In the genomic region with DNA sequence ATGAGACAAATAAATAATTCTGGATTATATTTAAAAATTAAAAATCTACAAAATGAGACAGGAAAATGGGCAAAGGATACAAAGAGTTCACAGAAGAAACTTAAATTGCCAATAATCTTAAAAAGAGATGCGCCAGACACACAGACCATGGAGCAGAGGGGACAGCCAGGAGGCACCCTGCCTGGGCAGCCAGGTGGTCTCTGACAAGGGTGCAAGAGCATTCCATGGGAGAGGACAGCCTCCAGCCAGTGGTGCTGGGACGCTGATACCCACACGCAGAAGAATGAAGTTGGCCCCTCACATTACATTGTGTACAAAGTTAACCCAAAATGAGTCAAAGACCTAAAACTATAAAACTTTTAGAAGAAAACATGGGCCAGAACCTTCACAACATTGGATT, we compare ENCODE assay signal across 20 cellular contexts.
DNase-seq lines count a peak whose midpoint lies in the region; TF ChIP-seq lines count a peak whose summit lies in the region.
"Had no signal": no experiment of that assay in that cellular context is flagged by ENCODE, and none has a peak within 500 bp of the region (broad histone marks: within the 10 kb centered on the region; RNA-seq: fewer than 3 reads in every experiment).

No MANE protein-coding gene starts in this region.

- no peak overlapping the region for H3K4me3 Mint-ChIP-seq in activated naive CD4-positive, alpha-beta T cell treated with anti-CD3 and anti-CD28 coated beads, Interleukin-2, amount 10 ng/mL, durations not matched to agents 7 days and 5 days
- no peak overlapping the region for H3K4me3 Mint-ChIP-seq in activated naive CD4-positive, alpha-beta T cell treated with anti-CD3 and anti-CD28 coated beads for 36 hours
- no peak overlapping the region for H3K4me3 Mint-ChIP-seq in type B pancreatic cell
- H3K4me3 Mint-ChIP-seq: GM23338 had no signal

- TF ChIP-seq CTCF in coronary artery (IDR thresholded peaks at IDR 0.05) (no peak), type B pancreatic cell (conservative IDR thresholded peaks at IDR 0.05) (no peak)

- no peak overlapping the region for H3K27ac ChIP-seq in coronary artery
- H3K27ac ChIP-seq: C4-2B, SJCRH30 had no signal

- peaks cover 10% of the 10 kb centered on the region for H3K4me1 Mint-ChIP-seq in activated naive CD4-positive, alpha-beta T cell treated with anti-CD3 and anti-CD28 coated beads, Interleukin-2, amount 10 ng/mL, durations not matched to agents 7 days and 5 days
- H3K4me1 Mint-ChIP-seq in activated naive CD4-positive, alpha-beta T cell treated with anti-CD3 and anti-CD28 coated beads for 36 hours (ENCODE audit: low read depth), result peaks cover 10% of the 10 kb centered on the region
- H3K4me1 Mint-ChIP-seq in type B pancreatic cell (ENCODE audit: unreplicated experiment), result no peaks in the 10 kb centered on the region
- H3K4me1 Mint-ChIP-seq: GM23338 had no signal

- peak; percentile 12 for DNase-seq in activated naive CD4-positive, alpha-beta T cell treated with anti-CD3 and anti-CD28 coated beads, Interleukin-2, amount 10 ng/mL, durations not matched to agents 7 days and 5 days
- no peak for DNase-seq in activated naive CD4-positive, alpha-beta T cell treated with anti-CD3 and anti-CD28 coated beads for 36 hours
- peak; percentile 11 for DNase-seq in coronary artery (ENCODE audit: low spot score)
- peak; percentile 37 for DNase-seq in posterior vena cava (ENCODE audit: low spot score)
- peak; percentile 55 for DNase-seq in type B pancreatic cell (ENCODE audit: extremely low spot score, unreplicated experiment)
- DNase-seq in pons (ENCODE audit: low spot score), result no peak
- DNase-seq in NCI-H1694 treated with DMSO at 0.1 percent for 48 hours (lab: John Stamatoyannopoulos, UW), result no peak
- DNase-seq: AML-193; IMR-90; NCI-H1105; NCI-H146; NCI-H2029 treated with DMSO at 0.1 percent for 48 hours; NCI-H226; NCI-H510A treated with DMSO at 0.1 percent for 48 hours; NCI-H774; NK-92 treated with Interleukin-12 subunit alpha and Interleukin-12 subunit beta, amount 100 ng/mL, for 24 hours; SJCRH30 had no signal

- no peaks in the 10 kb centered on the region for H3K9me3 Mint-ChIP-seq in activated naive CD4-positive, alpha-beta T cell treated with anti-CD3 and anti-CD28 coated beads, Interleukin-2, amount 10 ng/mL, durations not matched to agents 7 days and 5 days
- H3K9me3 Mint-ChIP-seq in activated naive CD4-positive, alpha-beta T cell treated with anti-CD3 and anti-CD28 coated beads for 36 hours, result no peaks in the 10 kb centered on the region
- H3K9me3 Mint-ChIP-seq in type B pancreatic cell, result no peaks in the 10 kb centered on the region

- H3K27ac Mint-ChIP-seq in activated naive CD4-positive, alpha-beta T cell treated with anti-CD3 and anti-CD28 coated beads, Interleukin-2, amount 10 ng/mL, durations not matched to agents 7 days and 5 days, result no peak overlapping the region
- no peak overlapping the region for H3K27ac Mint-ChIP-seq in activated naive CD4-positive, alpha-beta T cell treated with anti-CD3 and anti-CD28 coated beads for 36 hours
- H3K27ac Mint-ChIP-seq in type B pancreatic cell, result no peak overlapping the region
- H3K27ac Mint-ChIP-seq: GM23338 had no signal

- intact Hi-C loops in activated naive CD4-positive, alpha-beta T cell treated with anti-CD3 and anti-CD28 coated beads for 36 hours (cut with micrococcal nuclease), result no loop called here
- intact Hi-C loops in posterior vena cava (cut with DNase I), result loop anchor here in 1 of 2 donors (2.0 kb wide), 1 partner anchor 43 kb away; no protein-coding TSS in a partner anchor

- H3K27me3 Mint-ChIP-seq in activated naive CD4-positive, alpha-beta T cell treated with anti-CD3 and anti-CD28 coated beads, Interleukin-2, amount 10 ng/mL, durations not matched to agents 7 days and 5 days, result no peaks in the 10 kb centered on the region
- H3K27me3 Mint-ChIP-seq in activated naive CD4-positive, alpha-beta T cell treated with anti-CD3 and anti-CD28 coated beads for 36 hours (ENCODE audit: low read depth), result no peaks in the 10 kb centered on the region
- peaks cover 9% of the 10 kb centered on the region for H3K27me3 Mint-ChIP-seq in type B pancreatic cell

- H3K4me3 ChIP-seq in coronary artery, result no peak overlapping the region
- H3K4me3 ChIP-seq: GM23338, HAP-1, SJCRH30 had no signal

- H3K36me3 Mint-ChIP-seq in activated naive CD4-positive, alpha-beta T cell treated with anti-CD3 and anti-CD28 coated beads, Interleukin-2, amount 10 ng/mL, durations not matched to agents 7 days and 5 days, result no peaks in the 10 kb centered on the region
- no peaks in the 10 kb centered on the region for H3K36me3 Mint-ChIP-seq in activated naive CD4-positive, alpha-beta T cell treated with anti-CD3 and anti-CD28 coated beads for 36 hours (ENCODE audit: low read depth)
- H3K36me3 Mint-ChIP-seq in type B pancreatic cell, result peaks cover 9% of the 10 kb centered on the region

- CTCF ChIA-PET in activated naive CD4-positive, alpha-beta T cell treated with anti-CD3 and anti-CD28 coated beads, Interleukin-2, amount 10 ng/mL, durations not matched to agents 7 days and 5 days (lab: Charles Lee), result no interaction called here
- CTCF ChIA-PET in activated naive CD4-positive, alpha-beta T cell treated with anti-CD3 and anti-CD28 coated beads for 36 hours (lab: Charles Lee), result no interaction called here

Comparison
In these comparisons a context has a peak if more than half of its experiments do, and no peak if none do; other contexts are left out.
1. DNase-seq: peak in activated naive CD4-positive, alpha-beta T cell treated with anti-CD3 and anti-CD28 coated beads, Interleukin-2, amount 10 ng/mL, durations not matched to agents 7 days and 5 days (single experiment), coronary artery (single experiment), posterior vena cava (single experiment) and type B pancreatic cell (single experiment); none in activated naive CD4-positive, alpha-beta T cell treated with anti-CD3 and anti-CD28 coated beads for 36 hours (single experiment), pons (single experiment) and NCI-H1694 treated with DMSO at 0.1 percent for 48 hours (single experiment).